In genomic region chr1:36628804-36629203, GRCh38 we compare ENCODE assay signal across 7 cellular contexts.
"Had no signal": no experiment of that assay in that cellular context is flagged by ENCODE, and none has a peak within 500 bp of the region (broad histone marks: within the 10 kb centered on the region; RNA-seq: fewer than 3 reads in every experiment).

No MANE protein-coding gene starts in this region.

- H2AFZ ChIP-seq: GM23338 had no signal

- H3K4me3 ChIP-seq: GM23338 had no signal

- H3K27ac Mint-ChIP-seq: GM23338 had no signal

- H3K4me2 ChIP-seq: GM23338 had no signal

- DNase-seq: H9, HCEC 1CT, IMR-90 had no signal

- H3K4me3 Mint-ChIP-seq: GM23338, H9 had no signal

- FAIRE-seq: H1, H54, HTR-8/SVneo had no signal

- ATAC-seq: GM23338 had no signal

- H3K9me3 Mint-ChIP-seq: GM23338, H9 had no signal
